In the genomic region with DNA sequence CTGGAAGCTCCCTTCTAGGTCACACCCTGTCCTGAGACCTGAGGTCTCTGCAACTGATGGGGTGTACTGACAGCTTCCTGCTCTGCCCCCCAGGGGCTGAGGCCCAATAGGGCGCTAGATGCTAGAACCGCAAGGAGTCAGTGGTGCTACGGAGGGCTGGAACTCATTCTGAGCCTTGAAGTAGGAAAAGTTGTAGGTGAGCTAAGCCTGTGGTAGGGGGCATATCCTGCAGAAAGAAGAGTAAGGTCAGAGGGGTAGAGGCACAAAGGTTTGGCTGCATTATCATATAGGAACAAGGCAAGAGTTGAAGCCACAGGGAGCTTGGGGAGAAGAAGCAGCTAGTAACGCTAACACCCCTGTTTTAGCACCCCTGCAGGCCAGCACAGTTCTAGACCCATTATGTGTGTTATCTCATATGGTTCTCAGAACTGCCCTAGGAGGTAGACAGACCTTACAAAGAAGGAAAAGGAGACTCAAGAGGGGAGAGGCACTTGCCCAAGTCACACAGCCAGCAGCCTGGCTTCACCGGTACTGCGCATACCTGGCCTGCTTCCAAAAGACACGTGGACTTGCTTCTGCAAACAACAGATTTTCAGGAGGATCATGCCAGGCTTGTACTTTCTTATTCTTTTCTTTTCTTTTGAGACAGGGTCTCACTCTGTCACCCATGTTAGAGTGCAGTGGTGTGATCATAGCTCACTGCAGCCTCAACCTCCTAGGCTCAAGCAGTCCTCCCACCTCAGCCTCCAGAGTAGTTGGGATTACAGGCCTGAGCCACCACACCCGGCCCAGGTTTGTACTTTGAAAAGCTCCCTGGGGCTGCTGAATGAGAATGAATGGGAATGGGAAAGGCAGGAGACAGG, we compare ENCODE assay signal across 1 cellular context.
TF ChIP-seq lines count a peak whose summit lies in the region.

No MANE protein-coding gene starts in this region.

TF ChIP-seq in H1, 55 proteins besides CTCF, POLR2A, EP300 and RAD21 (continued from another document):
- TF ChIP-seq, protein P1, sequence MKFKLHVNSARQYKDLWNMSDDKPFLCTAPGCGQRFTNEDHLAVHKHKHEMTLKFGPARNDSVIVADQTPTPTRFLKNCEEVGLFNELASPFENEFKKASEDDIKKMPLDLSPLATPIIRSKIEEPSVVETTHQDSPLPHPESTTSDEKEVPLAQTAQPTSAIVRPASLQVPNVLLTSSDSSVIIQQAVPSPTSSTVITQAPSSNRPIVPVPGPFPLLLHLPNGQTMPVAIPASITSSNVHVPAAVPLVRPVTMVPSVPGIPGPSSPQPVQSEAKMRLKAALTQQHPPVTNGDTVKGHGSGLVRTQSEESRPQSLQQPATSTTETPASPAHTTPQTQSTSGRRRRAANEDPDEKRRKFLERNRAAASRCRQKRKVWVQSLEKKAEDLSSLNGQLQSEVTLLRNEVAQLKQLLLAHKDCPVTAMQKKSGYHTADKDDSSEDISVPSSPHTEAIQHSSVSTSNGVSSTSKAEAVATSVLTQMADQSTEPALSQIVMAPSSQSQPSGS (IDR thresholded peaks at IDR 0.05; ENCODE audit: low read length) = no peak
- no peak for TF ChIP-seq BRCA1 (IDR thresholded peaks at IDR 0.05; ENCODE audit: low read depth, low read length)
- TF ChIP-seq TAF7 (optimal IDR thresholded peaks at IDR 0.05; ENCODE audit: borderline replicate concordance, low read depth, low read length) = no peak
- no peak for TF ChIP-seq BCL11A (IDR thresholded peaks at IDR 0.05; ENCODE audit: low read depth in 2 of 2, low read length in 2 of 2)
- TF ChIP-seq ZNF274 (IDR thresholded peaks at IDR 0.05; ENCODE audit: borderline replicate concordance, extremely low read depth, low read length) = no peak
- no peak for TF ChIP-seq SP4 (IDR thresholded peaks at IDR 0.05; ENCODE audit: low read length)
- no peak for TF ChIP-seq TEAD4 (IDR thresholded peaks at IDR 0.05; ENCODE audit: low read depth, low read length)
- TF ChIP-seq GTF2F1 (IDR thresholded peaks at IDR 0.05; ENCODE audit: borderline replicate concordance, low read depth, low read length) = no peak
- no peak for TF ChIP-seq ASH2L (IDR thresholded peaks at IDR 0.05; ENCODE audit: low read length)
- TF ChIP-seq KDM1A (IDR thresholded peaks at IDR 0.05; ENCODE audit: borderline replicate concordance, low read length) = no peak
- no peak for TF ChIP-seq EZH2 (IDR thresholded peaks at IDR 0.05; ENCODE audit: low read depth, low read length, severe bottlenecking)
- no peak for TF ChIP-seq USF2 (IDR thresholded peaks at IDR 0.05; ENCODE audit: low read length)
- TF ChIP-seq NANOG (IDR thresholded peaks at IDR 0.05; ENCODE audit: insufficient read depth, low read depth, low read length, poor library complexity, severe bottlenecking) = no peak
- TF ChIP-seq YY1 (IDR thresholded peaks at IDR 0.05; ENCODE audit: low read depth, low read length) = no peak
- TF ChIP-seq RXRA (IDR thresholded peaks at IDR 0.05; ENCODE audit: insufficient read depth, low read depth, low read length) = no peak
